In genomic region chrX:71784348-71784983, GRCh38 we compare ENCODE assay signal across 14 cellular contexts. TPM values are rescaled to one million over a fixed set of nuclear protein-coding genes. Genes with fewer than 3 reads are reported as not detected.
A peak's percentile ranks its signal among the peaks of the same experiment; 100 is the strongest.
DNase-seq lines count a peak whose midpoint lies in the region; ATAC-seq lines count a peak whose summit lies in the region.
"Not testable (repeated sequence)": the region's sequence is repeated elsewhere in the genome, so short reads cannot be mapped to it uniquely, and the experiment has no call there.
"Had no signal": no experiment of that assay in that cellular context is flagged by ENCODE, and none has a peak within 500 bp of the region (broad histone marks: within the 10 kb centered on the region; RNA-seq: fewer than 3 reads in every experiment).

No MANE protein-coding gene starts in this region.

- H3K27me3 Mint-ChIP-seq in activated T-helper 17 cell treated with anti-CD3 and anti-CD28 coated beads, Interleukin-2, amount 50 U/mL, for 72 hours; stimulated activated naive B cell treated with anti-CD40 and anti-IgM and Interleukin-4, amounts not matched to agents 10 μg/mL and 1 μg/mL and 100 μg/mL, for 72 hours: not testable (repeated sequence)

- ATAC-seq in GM18498 (IDR thresholded peaks at IDR 0.05; ENCODE audit: unreplicated experiment): peak; percentile 70
- ATAC-seq in GM19395 (IDR thresholded peaks at IDR 0.05; ENCODE audit: unreplicated experiment): peak; percentile 71
- ATAC-seq in GM21825 (IDR thresholded peaks at IDR 0.05; ENCODE audit: unreplicated experiment): peak; percentile 56
- peak; percentile 66 for ATAC-seq in HG02981 (IDR thresholded peaks at IDR 0.05; ENCODE audit: unreplicated experiment)
- peak; percentile 53 for ATAC-seq in HG03565 (IDR thresholded peaks at IDR 0.05; ENCODE audit: unreplicated experiment)
- ATAC-seq in activated T-helper 17 cell treated with anti-CD3 and anti-CD28 coated beads, Interleukin-2, amount 50 U/mL, for 72 hours (replicated peaks): peak; percentile 72
- ATAC-seq in left lobe of liver: peak; percentile 37
- peak; percentile 76 to 84 for ATAC-seq in stimulated activated naive B cell treated with anti-CD40 and anti-IgM and Interleukin-4, amounts not matched to agents 10 μg/mL and 1 μg/mL and 100 μg/mL, for 72 hours (replicated peaks)

- not testable (repeated sequence) for DNase-seq in left lobe of liver (ENCODE audit: low spot score); stimulated activated naive B cell treated with anti-CD40 and anti-IgM and Interleukin-4, amounts not matched to agents 10 μg/mL and 1 μg/mL and 100 μg/mL, for 72 hours

- not testable (repeated sequence) for H3K36me3 Mint-ChIP-seq in activated T-helper 17 cell treated with anti-CD3 and anti-CD28 coated beads, Interleukin-2, amount 50 U/mL, for 72 hours (ENCODE audit: low read depth); stimulated activated naive B cell treated with anti-CD40 and anti-IgM and Interleukin-4, amounts not matched to agents 10 μg/mL and 1 μg/mL and 100 μg/mL, for 72 hours

- H3K4me1 Mint-ChIP-seq in activated T-helper 17 cell treated with anti-CD3 and anti-CD28 coated beads, Interleukin-2, amount 50 U/mL, for 72 hours; stimulated activated naive B cell treated with anti-CD40 and anti-IgM and Interleukin-4, amounts not matched to agents 10 μg/mL and 1 μg/mL and 100 μg/mL, for 72 hours: not testable (repeated sequence)

- not testable (repeated sequence) for H3K4me3 Mint-ChIP-seq in activated T-helper 17 cell treated with anti-CD3 and anti-CD28 coated beads, Interleukin-2, amount 50 U/mL, for 72 hours; stimulated activated naive B cell treated with anti-CD40 and anti-IgM and Interleukin-4, amounts not matched to agents 10 μg/mL and 1 μg/mL and 100 μg/mL, for 72 hours

- H3K27ac Mint-ChIP-seq in activated T-helper 17 cell treated with anti-CD3 and anti-CD28 coated beads, Interleukin-2, amount 50 U/mL, for 72 hours; stimulated activated naive B cell treated with anti-CD40 and anti-IgM and Interleukin-4, amounts not matched to agents 10 μg/mL and 1 μg/mL and 100 μg/mL, for 72 hours: not testable (repeated sequence)

- not testable (repeated sequence) for H3K9me3 Mint-ChIP-seq in activated T-helper 17 cell treated with anti-CD3 and anti-CD28 coated beads, Interleukin-2, amount 50 U/mL, for 72 hours; stimulated activated naive B cell treated with anti-CD40 and anti-IgM and Interleukin-4, amounts not matched to agents 10 μg/mL and 1 μg/mL and 100 μg/mL, for 72 hours

RNA-seq across cellular contexts. Expression of gene CXorf49B, which starts 21.3 kb away (rescaled TPM):
- total RNA-seq in activated T-helper 17 cell treated with anti-CD3 and anti-CD28 coated beads, Interleukin-2, amount 50 U/mL, for 72 hours: not detected
- not detected for total RNA-seq in left lobe of liver
- total RNA-seq: activated naive CD8-positive, alpha-beta T cell treated with anti-CD3 and anti-CD28 coated beads for 36 hours; activated T-helper 1 cell treated with anti-CD3 and anti-CD28 coated beads, Interleukin-12 subunit alpha, Interleukin-12 subunit beta, Interleukin-2, Interleukin-4 antibody, amounts not matched to agents 30 ng/mL and 10 ng/mL and 1 ng/mL, durations not matched to agents 14 hours and 24 hours and 36 hours; colonic mucosa; fibroblast of lung; mucosa of gallbladder; vagina had no signal
